19 cellular contexts compared by ENCODE assay signal in genomic region chr11:36105743-36106581, GRCh38.
DNase-seq lines count a peak whose midpoint lies in the region; TF ChIP-seq lines count a peak whose summit lies in the region.
"Had no signal": no experiment of that assay in that cellular context is flagged by ENCODE, and none has a peak within 500 bp of the region (broad histone marks: within the 10 kb centered on the region; RNA-seq: fewer than 3 reads in every experiment).

No MANE protein-coding gene starts in this region.

- H3K4me3 Mint-ChIP-seq in osteocyte (ENCODE audit: unreplicated experiment), result no peak overlapping the region
- H3K4me3 Mint-ChIP-seq: activated CD4-positive, alpha-beta memory T cell treated with anti-CD3 and anti-CD28 coated beads for 36 hours; naive B cell had no signal

- no peak overlapping the region for H3K27ac Mint-ChIP-seq in osteocyte (ENCODE audit: unreplicated experiment)
- H3K27ac Mint-ChIP-seq: activated CD4-positive, alpha-beta memory T cell treated with anti-CD3 and anti-CD28 coated beads for 36 hours; naive B cell had no signal

- peaks cover 8% of the 10 kb centered on the region for H3K36me3 Mint-ChIP-seq in osteocyte (ENCODE audit: unreplicated experiment)
- H3K36me3 Mint-ChIP-seq: activated CD4-positive, alpha-beta memory T cell treated with anti-CD3 and anti-CD28 coated beads for 36 hours; naive B cell had no signal

- H3K4me1 Mint-ChIP-seq in osteocyte (ENCODE audit: unreplicated experiment), result peaks cover 15% of the 10 kb centered on the region
- H3K4me1 Mint-ChIP-seq: naive B cell had no signal

- H3K27me3 Mint-ChIP-seq in osteocyte (ENCODE audit: unreplicated experiment), result no peaks in the 10 kb centered on the region

- DNase-seq in SIG-M5 treated with dmso at 0.1 percent for 504 hours (lab: John Stamatoyannopoulos, UW; ENCODE audit: unreplicated experiment) (peak; percentile 0), SIG-M5 (lab: John Stamatoyannopoulos, UW) (no peak), globus pallidus (ENCODE audit: low spot score) (peak; percentile 46), pons (ENCODE audit: low spot score) (peak; percentile 56), osteocyte (ENCODE audit: extremely low spot score, unreplicated experiment) (no peak), NCI-H1092 (lab: John Stamatoyannopoulos, UW) (no peak)
- DNase-seq in activated CD4-positive, CD25-positive, alpha-beta regulatory T cell (lab: John Stamatoyannopoulos, UW), result no peak
- DNase-seq: activated CD4-positive, alpha-beta memory T cell treated with anti-CD3 and anti-CD28 coated beads for 36 hours; activated naive CD4-positive, alpha-beta T cell; IMR-90; MM.1S; naive B cell; NCI-H2081; NCI-H510A; psoas muscle; spleen; stimulated activated CD4-positive, alpha-beta T cell treated with anti-CD3 and anti-CD28 coated beads, Interleukin-4, amount 100 ng/mL, for 4 hours; T-helper 1 cell had no signal

- TF ChIP-seq CTCF in osteocyte (IDR thresholded peaks at IDR 0.05), result no peak

- H3K9me3 Mint-ChIP-seq in osteocyte (ENCODE audit: unreplicated experiment), result no peaks in the 10 kb centered on the region
- H3K9me3 Mint-ChIP-seq: activated CD4-positive, alpha-beta memory T cell treated with anti-CD3 and anti-CD28 coated beads for 36 hours had no signal

TF ChIP-seq in PFSK-1, 5 proteins besides CTCF, POLR2A, EP300 and RAD21:
- TF ChIP-seq SIN3A (IDR thresholded peaks at IDR 0.05; ENCODE audit: borderline replicate concordance, insufficient read depth, low read length) (no peak), REST (IDR thresholded peaks at IDR 0.05; ENCODE audit: insufficient read depth in 1 of 2, low read depth in 2 of 2, low read length in 2 of 2) (peak; percentile 66 to 84)

Comparison
In these comparisons a context has a peak if more than half of its experiments do, and no peak if none do; other contexts are left out.
1. DNase-seq: peak in SIG-M5 treated with dmso at 0.1 percent for 504 hours (single experiment), globus pallidus (single experiment) and pons (single experiment); none in SIG-M5 (single experiment), osteocyte (single experiment), NCI-H1092 (single experiment) and activated CD4-positive, CD25-positive, alpha-beta regulatory T cell (0 of 4).